In genomic region chr20:48773837-48774418, GRCh38 we compare ENCODE assay signal across 9 cellular contexts. TPM values are rescaled to one million over a fixed set of nuclear protein-coding genes. Genes with fewer than 3 reads are reported as not detected.
DNase-seq lines count a peak whose midpoint lies in the region; ATAC-seq and TF ChIP-seq lines count a peak whose summit lies in the region.
"Had no signal": no experiment of that assay in that cellular context is flagged by ENCODE, and none has a peak within 500 bp of the region (broad histone marks: within the 10 kb centered on the region; RNA-seq: fewer than 3 reads in every experiment).

No MANE protein-coding gene starts in this region.

- no peak overlapping the region for H3K4me3 Mint-ChIP-seq in activated CD8-positive, alpha-beta T cell treated with anti-CD3 and anti-CD28 coated beads for 36 hours

- intact Hi-C loops in Right ventricle myocardium inferior (cut with DNase I) (no loop called here), cardiac septum (cut with DNase I) (no loop called here)
- intact Hi-C loops in activated CD8-positive, alpha-beta T cell treated with anti-CD3 and anti-CD28 coated beads for 36 hours (cut with micrococcal nuclease), result no loop called here

- H3K27me3 Mint-ChIP-seq in activated CD8-positive, alpha-beta T cell treated with anti-CD3 and anti-CD28 coated beads for 36 hours, result no peaks in the 10 kb centered on the region

- CTCF ChIA-PET in activated CD8-positive, alpha-beta T cell treated with anti-CD3 and anti-CD28 coated beads for 36 hours (lab: Charles Lee), result interaction anchor here (0.9 kb wide), 1 partner anchor 131 kb away, joined by 3 read pairs; no protein-coding TSS in a partner anchor

- POLR2A ChIA-PET in activated CD8-positive, alpha-beta T cell treated with anti-CD3 and anti-CD28 coated beads for 36 hours (lab: Charles Lee), result interaction anchor here (1.8 to 3.2 kb wide), 4 partner anchors 14 to 53 kb away, joined by 6 to 18 read pairs (median 10); partner anchors contain the start of gene PREX1

- peaks cover 49% of the 10 kb centered on the region for H3K36me3 Mint-ChIP-seq in activated CD8-positive, alpha-beta T cell treated with anti-CD3 and anti-CD28 coated beads for 36 hours (ENCODE audit: low read depth)

- H3K27ac Mint-ChIP-seq in activated CD8-positive, alpha-beta T cell treated with anti-CD3 and anti-CD28 coated beads for 36 hours, result peak overlapping the region; percentile 84

- WGBS in upper lobe of left lung, 2 donors, result 40 to 48% methylated on average over 12 to 14 of the region's 14 CpGs

- no peaks in the 10 kb centered on the region for H3K27me3 ChIP-seq in layer of hippocampus (ENCODE audit: control insufficient read depth, insufficient read depth, low read length)
- peaks cover 0 to 4% (median 0%) of the 10 kb centered on the region in 4 donors for H3K27me3 ChIP-seq in upper lobe of left lung

- peak; percentile 23 for ATAC-seq in Right ventricle myocardium inferior
- no peak for ATAC-seq in activated CD8-positive, alpha-beta T cell treated with anti-CD3 and anti-CD28 coated beads for 36 hours
- peak; percentile 47 to 49 for ATAC-seq in upper lobe of left lung (ENCODE audit: low FRiP score in 2 of 2)
- ATAC-seq in GM18519 (IDR thresholded peaks at IDR 0.05; ENCODE audit: low FRiP score, unreplicated experiment), result no peak

- H3K27ac ChIP-seq in layer of hippocampus (ENCODE audit: low read depth, low read length), result peak overlapping the region; percentile 60
- peak overlapping the region; percentile 68 to 85 (median 80) for H3K27ac ChIP-seq in upper lobe of left lung

- H3K4me3 ChIP-seq in upper lobe of left lung, result no peak overlapping the region

- no peaks in the 10 kb centered on the region for H3K9me3 ChIP-seq in upper lobe of left lung

- peaks cover 6% of the 10 kb centered on the region for H3K9me3 Mint-ChIP-seq in activated CD8-positive, alpha-beta T cell treated with anti-CD3 and anti-CD28 coated beads for 36 hours

- TF ChIP-seq CTCF in activated CD8-positive, alpha-beta T cell treated with anti-CD3 and anti-CD28 coated beads for 36 hours (IDR thresholded peaks at IDR 0.05), result no peak
- TF ChIP-seq CTCF in upper lobe of left lung (IDR thresholded peaks at IDR 0.05), result no peak

- TF ChIP-seq EP300 in upper lobe of left lung (IDR thresholded peaks at IDR 0.05), result no peak

- no peaks in the 10 kb centered on the region for H3K36me3 ChIP-seq in upper lobe of left lung

- H3K4me1 ChIP-seq in upper lobe of left lung, result peaks cover 66 to 79% (median 71%) of the 10 kb centered on the region in 4 donors

- peaks cover 81% of the 10 kb centered on the region for H3K4me1 Mint-ChIP-seq in activated CD8-positive, alpha-beta T cell treated with anti-CD3 and anti-CD28 coated beads for 36 hours (ENCODE audit: low read depth)

- no peak for DNase-seq in Right ventricle myocardium inferior (ENCODE audit: missing footprints)
- no peak for DNase-seq in cardiac septum (ENCODE audit: low spot score)
- no peak for DNase-seq in activated CD8-positive, alpha-beta T cell treated with anti-CD3 and anti-CD28 coated beads for 36 hours
- peak in 1 of 2 donors; percentile 73 for DNase-seq in upper lobe of left lung
- DNase-seq in NCI-H82 treated with DMSO at 0.1 percent for 48 hours (lab: John Stamatoyannopoulos, UW; ENCODE audit: unreplicated experiment), result no peak
- no peak for DNase-seq in KG1 (lab: John Stamatoyannopoulos, UW)
- DNase-seq: NCI-H2171 had no signal

- peak in 1 of 4 donors; percentile 56 for TF ChIP-seq POLR2A in upper lobe of left lung (IDR thresholded peaks at IDR 0.05)

RNA-seq across cellular contexts. Expression of gene PREX1, which starts 53.9 kb away (rescaled TPM):
- 11.0 TPM for total RNA-seq in Right ventricle myocardium inferior
- total RNA-seq in cardiac septum, result 13.9 TPM
- 10 to 100 TPM; 79.7 to 80.5 TPM for total RNA-seq in activated CD8-positive, alpha-beta T cell treated with anti-CD3 and anti-CD28 coated beads for 36 hours
- total RNA-seq in upper lobe of left lung, result 100 to 1,000 TPM in 2 of 6 donors, 10 to 100 TPM in 4; 42.8 to 177 (median 74.6) TPM

Comparison
In these comparisons a context has a peak if more than half of its experiments do, and no peak if none do; other contexts are left out.
1. ATAC-seq: peak in Right ventricle myocardium inferior (single experiment) and upper lobe of left lung (2 of 2); none in activated CD8-positive, alpha-beta T cell treated with anti-CD3 and anti-CD28 coated beads for 36 hours (single experiment) and GM18519 (single experiment).